In the genomic region with DNA sequence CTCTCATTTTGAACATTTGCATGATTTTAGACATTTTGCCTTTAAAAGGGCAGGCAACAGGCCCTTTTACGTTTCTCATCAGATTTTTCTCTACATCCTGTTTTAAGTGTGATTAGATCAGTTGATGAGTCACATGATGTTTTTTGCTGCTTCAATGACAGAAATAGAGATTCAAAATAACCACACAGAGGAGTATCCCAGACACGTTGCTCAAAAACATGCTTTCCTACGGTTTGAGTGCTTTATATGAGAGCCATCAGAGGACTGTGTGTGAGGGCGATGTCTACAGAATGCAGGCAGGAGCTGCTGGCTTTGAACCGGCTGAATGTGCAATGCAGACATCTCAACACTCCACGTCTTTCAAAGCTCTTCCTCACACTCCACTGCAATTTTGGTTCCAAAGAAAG, we compare ENCODE assay signal across 7 cellular contexts. TPM values are rescaled to one million over a fixed set of nuclear protein-coding genes. Genes with fewer than 3 reads are reported as not detected.
A peak's percentile ranks its signal among the peaks of the same experiment; 100 is the strongest.
DNase-seq lines count a peak whose midpoint lies in the region; ATAC-seq and TF ChIP-seq lines count a peak whose summit lies in the region.

No MANE protein-coding gene starts in this region.

- H3K27me3 Mint-ChIP-seq in activated B cell treated with CpG ODN at 0.5 μM for 24 hours = no peaks in the 10 kb centered on the region
- H3K27me3 Mint-ChIP-seq in effector memory CD8-positive, alpha-beta T cell = no peaks in the 10 kb centered on the region
- no peaks in the 10 kb centered on the region for H3K27me3 Mint-ChIP-seq in glutamatergic neuron (ENCODE audit: unreplicated experiment)

- H3K4me3 Mint-ChIP-seq in activated B cell treated with CpG ODN at 0.5 μM for 24 hours (no peak overlapping the region), glutamatergic neuron (ENCODE audit: unreplicated experiment) (no peak overlapping the region)
- peak overlapping the region; percentile 74 to 82 for H3K4me3 Mint-ChIP-seq in effector memory CD8-positive, alpha-beta T cell

- H3K4me1 Mint-ChIP-seq in activated B cell treated with CpG ODN at 0.5 μM for 24 hours (peaks cover 23% of the 10 kb centered on the region), glutamatergic neuron (ENCODE audit: low read depth, unreplicated experiment) (peaks cover 22% of the 10 kb centered on the region)
- H3K4me1 Mint-ChIP-seq in effector memory CD8-positive, alpha-beta T cell (ENCODE audit: low read depth in 2 of 2) = peaks cover 39 to 65% of the 10 kb centered on the region in 2 donors

- ATAC-seq in activated B cell treated with CpG ODN at 0.5 μM for 24 hours (ENCODE audit: low read depth) = peak; percentile 56
- ATAC-seq in effector memory CD8-positive, alpha-beta T cell (replicated peaks) = peak; percentile 94

- peak; percentile 39 for DNase-seq in Jurkat, Clone E6-1 (ENCODE audit: low read depth, low spot score)
- DNase-seq in activated B cell treated with CpG ODN at 0.5 μM for 24 hours = no peak
- DNase-seq in effector memory CD8-positive, alpha-beta T cell = peak in 2 of 3 experiments; percentile 8 to 18
- DNase-seq in stimulated activated naive CD4-positive, alpha-beta T cell (lab: John Stamatoyannopoulos, UW) = peak; percentile 14 to 86 (median 61)
- no peak for DNase-seq in NCI-H1048 (lab: John Stamatoyannopoulos, UW)
- no peak for DNase-seq in NCI-H1092 (lab: John Stamatoyannopoulos, UW)
- no peak for DNase-seq in glutamatergic neuron

- H3K9me3 Mint-ChIP-seq in activated B cell treated with CpG ODN at 0.5 μM for 24 hours = no peaks in the 10 kb centered on the region
- no peaks in the 10 kb centered on the region for H3K9me3 Mint-ChIP-seq in effector memory CD8-positive, alpha-beta T cell
- H3K9me3 Mint-ChIP-seq in glutamatergic neuron (ENCODE audit: unreplicated experiment) = peaks cover 9% of the 10 kb centered on the region

- TF ChIP-seq CTCF in activated B cell treated with CpG ODN at 0.5 μM for 24 hours (IDR thresholded peaks at IDR 0.05) (no peak), glutamatergic neuron (IDR thresholded peaks at IDR 0.05; ENCODE audit: partially characterized antibody, unreplicated experiment) (no peak)

- no peak overlapping the region for H3K4me3 ChIP-seq in Jurkat, Clone E6-1 (ENCODE audit: low read length)

- CTCF ChIA-PET in activated B cell treated with CpG ODN at 0.5 μM for 24 hours (lab: Charles Lee) = interaction anchor here (1.2 to 1.4 kb wide), 2 partner anchors 166 to 297 kb away, joined by 3 read pairs; no protein-coding TSS in a partner anchor

- H3K36me3 Mint-ChIP-seq in activated B cell treated with CpG ODN at 0.5 μM for 24 hours (ENCODE audit: low read depth) (peaks cover 85% of the 10 kb centered on the region), glutamatergic neuron (ENCODE audit: unreplicated experiment) (peaks cover under 1% of the 10 kb centered on the region)
- H3K36me3 Mint-ChIP-seq in effector memory CD8-positive, alpha-beta T cell (ENCODE audit: insufficient read depth) = peaks cover 35% of the 10 kb centered on the region

- H3K27ac Mint-ChIP-seq in activated B cell treated with CpG ODN at 0.5 μM for 24 hours = peak overlapping the region; percentile 67
- H3K27ac Mint-ChIP-seq in effector memory CD8-positive, alpha-beta T cell = peak overlapping the region; percentile 96 to 100
- H3K27ac Mint-ChIP-seq in glutamatergic neuron (ENCODE audit: unreplicated experiment) = no peak overlapping the region

- POLR2A ChIA-PET in activated B cell treated with CpG ODN at 0.5 μM for 24 hours (lab: Charles Lee) = no interaction called here

- intact Hi-C loops in activated B cell treated with CpG ODN at 0.5 μM for 24 hours (cut with micrococcal nuclease) = no loop called here

RNA-seq across cellular contexts. Expression of a gene that starts 42.1 kb away (rescaled TPM):
- polyA plus RNA-seq in Jurkat, Clone E6-1 (2012; ENCODE audit: insufficient read depth, insufficient read length) = 43.3 TPM
- total RNA-seq in activated B cell treated with CpG ODN at 0.5 μM for 24 hours = 94.0 and 96.5 TPM in 2 replicates
- total RNA-seq in glutamatergic neuron (ENCODE audit: unreplicated experiment) = 17.7 TPM

Comparison
In these comparisons a context has a peak if more than half of its experiments do, and no peak if none do; other contexts are left out.
1. DNase-seq: peak in Jurkat, Clone E6-1 (single experiment), effector memory CD8-positive, alpha-beta T cell (2 of 3) and stimulated activated naive CD4-positive, alpha-beta T cell (6 of 6); none in activated B cell treated with CpG ODN at 0.5 μM for 24 hours (single experiment), NCI-H1048 (single experiment), NCI-H1092 (single experiment) and glutamatergic neuron (single experiment).
2. H3K4me3 Mint-ChIP-seq: peak in effector memory CD8-positive, alpha-beta T cell (2 of 2); none in activated B cell treated with CpG ODN at 0.5 μM for 24 hours (single experiment) and glutamatergic neuron (single experiment).